In genomic region chr1:54882483-54882882, GRCh38 we compare ENCODE assay signal across 17 cellular contexts. TPM values are rescaled to one million over a fixed set of nuclear protein-coding genes. Genes with fewer than 3 reads are reported as not detected.
A peak's percentile ranks its signal among the peaks of the same experiment; 100 is the strongest.
DNase-seq lines count a peak whose midpoint lies in the region; ATAC-seq and TF ChIP-seq lines count a peak whose summit lies in the region.
"Had no signal": no experiment of that assay in that cellular context is flagged by ENCODE, and none has a peak within 500 bp of the region (broad histone marks: within the 10 kb centered on the region; RNA-seq: fewer than 3 reads in every experiment).

No MANE protein-coding gene starts in this region.

- intact Hi-C loops in PC-9 (cut with micrococcal nuclease; ENCODE audit: unreplicated experiment): loop anchor here (10.0 kb wide), 1 partner anchor 938 kb away; the partner anchor contains the start of genes IFT25 and LRRC42

- peak overlapping the region; percentile 3 for H3K4me2 ChIP-seq in GM23248 (ENCODE audit: unreplicated experiment)
- H3K4me2 ChIP-seq in PC-9: peak overlapping the region; percentile 92

- DNase-seq in GM23248 (peak; percentile 65), PC-9 (peak in 1 of 2 experiments; percentile 75), renal cortical epithelial cell (ENCODE audit: low read depth) (peak; percentile 78), NCI-H82 (lab: John Stamatoyannopoulos, UW) (no peak)
- DNase-seq: activated B cell treated with CpG ODN at 0.5 μM for 24 hours; activated CD8-positive, alpha-beta memory T cell treated with anti-CD3 and anti-CD28 coated beads, Interleukin-2, amount 50 U/mL, for 4 hours; activated naive CD4-positive, alpha-beta T cell treated with anti-CD3 and anti-CD28 coated beads, Interleukin-2, amount 50 U/mL, for 16 hours; caudate nucleus; CD4-positive, alpha-beta memory T cell; Kasumi-1; lower lobe of right lung; stimulated activated naive CD4-positive, alpha-beta T cell had no signal

- H3K4me1 ChIP-seq in GM23248 (ENCODE audit: insufficient read depth): peaks cover 38% of the 10 kb centered on the region
- peaks cover 64% of the 10 kb centered on the region for H3K4me1 ChIP-seq in PC-9 (replicated peaks; ENCODE audit: insufficient read depth)
- peaks cover 10 to 17% of the 10 kb centered on the region in 2 donors for H3K4me1 ChIP-seq in esophagus (ENCODE audit: control insufficient read depth in 2 of 2, insufficient read depth in 2 of 2, low read length in 1 of 2)

- no peak overlapping the region for H3K9ac ChIP-seq in GM23248

- no TSS peak for BruUV-seq in PC-9 (replicated peaks; lab: Mats Ljungman, UMichigan)

- H3K27me3 ChIP-seq in GM23248 (replicated peaks; ENCODE audit: insufficient read depth) (no peaks in the 10 kb centered on the region), PC-9 (ENCODE audit: insufficient read depth, low read depth) (no peaks in the 10 kb centered on the region), esophagus (ENCODE audit: control insufficient read depth in 1 of 2, insufficient read depth in 2 of 2, low read length in 2 of 2) (no peaks in the 10 kb centered on the region)

- WGBS in GM23248 (ENCODE audit: low coverage in 1 of 2, low lambda C conversion rate in 2 of 2, missing lambda C conversion rate in 2 of 2), 2 experiments: 81 to 91% methylated on average over 1 of the region's 1 CpG
- WGBS in esophagus, 2 donors: 80 to 90% methylated on average over 1 of the region's 1 CpG

- H2AFZ ChIP-seq in GM23248 (no peak overlapping the region), PC-9 (no peak overlapping the region)

- H3K4me3 ChIP-seq in GM23248: no peak overlapping the region
- H3K4me3 ChIP-seq in PC-9: no peak overlapping the region; the same call in 1 of the 2 replicates
- no peak overlapping the region for H3K4me3 ChIP-seq in esophagus (ENCODE audit: low read depth in 1 of 2, low read length in 2 of 2)

- no peak for ATAC-seq in GM21390 (IDR thresholded peaks at IDR 0.05; ENCODE audit: unreplicated experiment)
- ATAC-seq in GM18873 (IDR thresholded peaks at IDR 0.05; ENCODE audit: low FRiP score, unreplicated experiment): no peak
- ATAC-seq: lower lobe of right lung; natural killer cell treated with Interleukin-12 subunit alpha and Interleukin-12 subunit beta and Interleukin-15 and Interleukin-18, amount 100 ng/mL, for 72 hours; sciatic nerve had no signal

- H3K9me3 ChIP-seq in GM23248 (ENCODE audit: low read depth): no peaks in the 10 kb centered on the region
- H3K9me3 ChIP-seq in PC-9 (ENCODE audit: insufficient read depth, low read depth): no peaks in the 10 kb centered on the region
- no peaks in the 10 kb centered on the region for H3K9me3 ChIP-seq in esophagus (ENCODE audit: control insufficient read depth in 2 of 2, insufficient read depth in 1 of 2, low read depth in 1 of 2, low read length in 1 of 2)
- H3K9me3 ChIP-seq: lower lobe of right lung had no signal

- POLR2A ChIA-PET in PC-9 (lab: Charles Lee; ENCODE audit: unreplicated experiment): no interaction called here

- TF ChIP-seq CTCF in PC-9 (conservative IDR thresholded peaks at IDR 0.05): no peak

- in situ Hi-C loops in GM23248 (cut with MboI): no loop called here

- H4K20me1 ChIP-seq in GM23248 (ENCODE audit: insufficient read depth) (no peaks in the 10 kb centered on the region), PC-9 (ENCODE audit: insufficient read depth) (peaks cover 34% of the 10 kb centered on the region)

- H3K27ac ChIP-seq in GM23248 (no peak overlapping the region), PC-9 (peak overlapping the region; percentile 79), esophagus (ENCODE audit: low read depth in 2 of 2, low read length in 1 of 2) (peak overlapping the region; percentile 40 to 68)
- H3K27ac ChIP-seq: lower lobe of right lung had no signal

- CTCF ChIA-PET in PC-9 (lab: Charles Lee): no interaction called here

- H3F3A ChIP-seq in GM23248 (ENCODE audit: insufficient read depth): peaks cover 17% of the 10 kb centered on the region; the same call in 1 of the 2 replicates
- peaks cover 37% of the 10 kb centered on the region for H3F3A ChIP-seq in PC-9 (ENCODE audit: insufficient read depth, low read depth)

- H3K9me2 ChIP-seq in GM23248 (ENCODE audit: insufficient read depth) (no peaks in the 10 kb centered on the region), PC-9 (ENCODE audit: insufficient read depth) (no peaks in the 10 kb centered on the region)

- 0 out of 2 replicates have a peak, but pooled peaks cover 4% of the 10 kb centered on the region for H3K36me3 ChIP-seq in GM23248 (ENCODE audit: low read depth)
- peaks cover 50% of the 10 kb centered on the region for H3K36me3 ChIP-seq in PC-9 (ENCODE audit: low read depth)
- H3K36me3 ChIP-seq in esophagus (ENCODE audit: control insufficient read depth in 2 of 2, insufficient read depth in 2 of 2, low read length in 1 of 2): peaks cover 0 to 5% of the 10 kb centered on the region in 2 donors

- H3K79me2 ChIP-seq in GM23248 (ENCODE audit: insufficient read depth) (peaks cover 33% of the 10 kb centered on the region), PC-9 (ENCODE audit: low read depth) (peaks cover 93% of the 10 kb centered on the region)

RNA-seq across cellular contexts. Expression of gene DHCR24, which starts 4.5 kb away (rescaled TPM):
- 40.7 and 63.4 TPM in 2 replicates for total RNA-seq in GM23248 (2014; rRNA removed; shearing (Covaris generic))
- 42.5 and 44.1 TPM in 2 replicates for polyA plus RNA-seq in GM23248 (2016; fragmentation: Nextera tagmentation; extraction: Ambion mirVana)
- 195 and 369 TPM in 2 replicates for total RNA-seq in PC-9 (2021)
- polyA plus RNA-seq in esophagus: 100 to 1,000 TPM; 121 to 196 TPM
- total RNA-seq in renal cortical epithelial cell: 383 and 608 TPM in 2 replicates
